In genomic region chr10:96675846-96676245, GRCh38 we compare ENCODE assay signal across 11 cellular contexts. TPM values are rescaled to one million over a fixed set of nuclear protein-coding genes. Genes with fewer than 3 reads are reported as not detected.
"Had no signal": no experiment of that assay in that cellular context is flagged by ENCODE, and none has a peak within 500 bp of the region (broad histone marks: within the 10 kb centered on the region; RNA-seq: fewer than 3 reads in every experiment).

No MANE protein-coding gene starts in this region.

- ATAC-seq: left colon; stimulated activated effector memory CD8-positive, alpha-beta T cell treated with anti-CD3 and anti-CD28 coated beads, Interleukin-12 subunit alpha, Interleukin-12 subunit beta, amount 100 ng/mL, for 72 hours had no signal

- H3K27ac Mint-ChIP-seq: stimulated activated effector memory CD8-positive, alpha-beta T cell treated with anti-CD3 and anti-CD28 coated beads, Interleukin-12 subunit alpha, Interleukin-12 subunit beta, amount 100 ng/mL, for 72 hours had no signal

- DNase-seq: activated CD4-positive, alpha-beta T cell treated with anti-CD3 and anti-CD28 coated beads for 1 hour; activated CD4-positive, alpha-beta T cell treated with anti-CD3 and anti-CD28 coated beads, Interleukin-2, amount 50 U/mL, for 48 hours; activated gamma-delta T cell treated with Interleukin-2 at 50 U/mL for 16 hours; activated T-cell treated with anti-CD3 and anti-CD28 coated beads, Interleukin-2, amount 50 U/mL, for 48 hours; left colon; ovary; retina; T-helper 9 cell; trophoblast cell had no signal

- H3K4me3 Mint-ChIP-seq: stimulated activated effector memory CD8-positive, alpha-beta T cell treated with anti-CD3 and anti-CD28 coated beads, Interleukin-12 subunit alpha, Interleukin-12 subunit beta, amount 100 ng/mL, for 72 hours had no signal

- H3K9me3 Mint-ChIP-seq: stimulated activated effector memory CD8-positive, alpha-beta T cell treated with anti-CD3 and anti-CD28 coated beads, Interleukin-12 subunit alpha, Interleukin-12 subunit beta, amount 100 ng/mL, for 72 hours had no signal

RNA-seq across cellular contexts. Expression of gene PIK3AP1, which starts 44.5 kb away (rescaled TPM):
- total RNA-seq: fibroblast of villous mesenchyme had no signal
